26 cellular contexts compared by ENCODE assay signal in genomic region chr18:6161549-6161948, GRCh38.
"Had no signal": no experiment of that assay in that cellular context is flagged by ENCODE, and none has a peak within 500 bp of the region (broad histone marks: within the 10 kb centered on the region; RNA-seq: fewer than 3 reads in every experiment).

No MANE protein-coding gene starts in this region.

- H3K4me3 ChIP-seq: left ventricle myocardium inferior, lung, neural progenitor cell, psoas muscle, right atrium auricular region, right lobe of liver, smooth muscle cell, transverse colon, upper lobe of left lung, vagina had no signal

- H3K4me1 ChIP-seq: neural progenitor cell, psoas muscle, right atrium auricular region, transverse colon, upper lobe of left lung, vagina had no signal

- ATAC-seq: natural killer cell; psoas muscle; right lobe of liver; stimulated activated memory B cell treated with anti-CD40 and anti-IgM and Interleukin-4, amounts not matched to agents 10 μg/mL and 1 μg/mL and 100 μg/mL, for 72 hours; stimulated activated naive CD8-positive, alpha-beta T cell treated with anti-CD3 and anti-CD28 coated beads, Interleukin-15, amount 100 ng/mL, for 72 hours had no signal

- DNase-seq: islet precursor cell; left ventricle myocardium inferior; mesendoderm; naive B cell; natural killer cell; nephron progenitor cell; occipital lobe; psoas muscle; right lobe of liver; stimulated activated CD4-positive, alpha-beta T cell treated with anti-CD3 and anti-CD28 coated beads, Interleukin-1b, Interleukin-23, amount 100 ng/mL, for 48 hours; stimulated activated CD4-positive, alpha-beta T cell treated with anti-CD3 and anti-CD28 coated beads, Interleukin-2, amount 100 ng/mL, for 48 hours; stimulated activated CD4-positive, alpha-beta T cell treated with anti-CD3 and anti-CD28 coated beads, Interleukin-4, amount 100 ng/mL, for 4 hours; stimulated activated CD8-positive, alpha-beta memory T cell treated with anti-CD3 and anti-CD28 coated beads, Interleukin-4, amount 100 ng/mL, for 48 hours; stimulated activated naive CD4-positive, alpha-beta T cell treated with Interleukin-2 at 50 U/mL for 16 hours; stimulated activated naive CD8-positive, alpha-beta T cell treated with anti-CD3 and anti-CD28 coated beads, Interleukin-15, amount 100 ng/mL, for 72 hours; substantia nigra; transverse colon; upper lobe of left lung had no signal

- H3K4me2 ChIP-seq: neural progenitor cell, smooth muscle cell had no signal

- H2AFZ ChIP-seq: neural progenitor cell, parathyroid adenoma had no signal

- H3K27me3 ChIP-seq: neural progenitor cell, neutrophil, right atrium auricular region, right lobe of liver, transverse colon, upper lobe of left lung, vagina had no signal

- H3K9ac ChIP-seq: neural progenitor cell, parathyroid adenoma had no signal

- H3K9me3 ChIP-seq: neutrophil, psoas muscle, right lobe of liver had no signal

- H3K27ac ChIP-seq: left ventricle myocardium inferior, neural progenitor cell, neutrophil, parathyroid adenoma, psoas muscle, right atrium auricular region, transverse colon, upper lobe of left lung, vagina had no signal

- H3K79me2 ChIP-seq: parathyroid adenoma had no signal

- H3K36me3 ChIP-seq: left ventricle myocardium inferior, neural progenitor cell, neutrophil, right atrium auricular region, right lobe of liver, transverse colon, vagina had no signal
